Comparison of ENCODE assay signal across 8 cellular contexts in the genomic region with DNA sequence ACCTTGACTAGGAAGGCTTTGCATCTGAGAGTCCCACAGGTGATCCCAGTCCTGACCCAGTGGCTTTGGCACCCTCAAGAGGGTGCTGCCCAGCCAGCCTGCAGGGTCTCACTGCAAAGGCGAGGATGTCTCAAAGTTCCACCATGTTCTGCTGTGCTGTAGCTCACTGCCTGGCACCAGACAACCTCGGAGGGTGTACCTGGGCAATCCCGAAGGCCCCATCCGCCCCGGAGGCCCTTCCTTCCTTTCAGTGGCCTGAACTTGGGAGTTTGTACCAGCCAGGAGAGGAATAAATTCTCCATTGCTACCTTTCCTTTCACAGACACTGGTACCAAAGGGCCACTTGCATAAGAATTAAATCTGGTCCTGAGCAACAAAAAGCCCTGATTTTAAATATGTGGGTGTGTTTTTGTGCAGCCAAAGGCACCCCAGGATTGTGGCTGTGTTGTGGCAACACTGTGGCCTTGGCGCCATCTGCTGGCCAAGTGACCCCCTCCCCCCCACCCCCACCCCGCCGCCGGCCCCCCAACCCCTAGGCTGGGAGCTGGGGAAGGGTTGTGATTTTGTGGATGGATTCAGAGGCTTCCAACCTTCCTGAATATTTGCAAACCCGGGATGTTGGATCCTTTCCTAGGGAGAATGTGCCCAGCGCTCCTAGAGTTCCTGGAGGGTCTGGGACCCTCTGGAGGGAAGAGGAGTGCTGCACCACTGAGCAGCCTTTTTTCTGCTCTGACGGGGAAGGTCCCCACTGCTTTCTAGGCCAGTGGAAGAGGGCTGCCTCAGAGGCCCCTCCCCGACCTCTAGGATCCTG.
DNase-seq lines count a peak whose midpoint lies in the region; ATAC-seq and TF ChIP-seq lines count a peak whose summit lies in the region.

No MANE protein-coding gene starts in this region.

- no peaks in the 10 kb centered on the region; the same call in 1 of the 2 replicates for H3K4me1 ChIP-seq in iPS-20b (ENCODE audit: insufficient read depth, low read length)

- no peaks in the 10 kb centered on the region for H3K9me3 Mint-ChIP-seq in activated T-cell treated with anti-CD3 and anti-CD28 coated beads, Interleukin-2, amount 50 U/mL, for 24 hours

- peak overlapping the region; percentile 63; the same call in 1 of the 2 replicates for H3K9ac ChIP-seq in iPS-20b (ENCODE audit: low read depth, low read length)

- H3K27ac ChIP-seq in iPS-20b (ENCODE audit: low read length) = no peak overlapping the region

- H3K36me3 ChIP-seq in iPS-20b (ENCODE audit: insufficient read depth, low read depth, low read length) = no peaks in the 10 kb centered on the region

- H3K27me3 Mint-ChIP-seq in activated T-cell treated with anti-CD3 and anti-CD28 coated beads, Interleukin-2, amount 50 U/mL, for 24 hours = no peaks in the 10 kb centered on the region

- no peaks in the 10 kb centered on the region for H3K4me1 Mint-ChIP-seq in activated T-cell treated with anti-CD3 and anti-CD28 coated beads, Interleukin-2, amount 50 U/mL, for 24 hours (ENCODE audit: low read depth)

- no peak for DNase-seq in AG10803 (ENCODE audit: low read depth)
- no peak for DNase-seq in HFF-Myc (ENCODE audit: extremely low read depth, low read depth)
- DNase-seq in activated T-cell treated with anti-CD3 and anti-CD28 coated beads, Interleukin-2, amount 50 U/mL, for 24 hours = peak; percentile 45
- DNase-seq in amniotic stem cell (lab: John Stamatoyannopoulos, UW) = no peak

- H3K27me3 ChIP-seq in iPS-20b (ENCODE audit: insufficient read depth, low read length) = no peaks in the 10 kb centered on the region

- TF ChIP-seq CTCF in AG10803 (conservative IDR thresholded peaks at IDR 0.05; ENCODE audit: low read length) (peak; percentile 30; the same call in 1 of the 2 replicates), HFF-Myc (IDR thresholded peaks at IDR 0.05; ENCODE audit: low read depth, low read length, missing control alignments) (peak; percentile 16)

- H3K9me3 ChIP-seq in iPS-20b (ENCODE audit: insufficient read depth, low read depth, low read length) = no peaks in the 10 kb centered on the region

- H3K4me3 Mint-ChIP-seq in activated T-cell treated with anti-CD3 and anti-CD28 coated beads, Interleukin-2, amount 50 U/mL, for 24 hours = no peak overlapping the region

- no peak overlapping the region for H3K4me3 ChIP-seq in AG10803 (ENCODE audit: low read length)
- H3K4me3 ChIP-seq in HFF-Myc (replicated peaks; ENCODE audit: low read depth, low read length) = no peak overlapping the region
- no peak overlapping the region for H3K4me3 ChIP-seq in iPS-20b (ENCODE audit: low read length)

- no peak overlapping the region for H3K27ac Mint-ChIP-seq in activated T-cell treated with anti-CD3 and anti-CD28 coated beads, Interleukin-2, amount 50 U/mL, for 24 hours

- no peaks in the 10 kb centered on the region for H3K36me3 Mint-ChIP-seq in activated T-cell treated with anti-CD3 and anti-CD28 coated beads, Interleukin-2, amount 50 U/mL, for 24 hours (ENCODE audit: low read depth)

- ATAC-seq in HG03521 (IDR thresholded peaks at IDR 0.05; ENCODE audit: unreplicated experiment) = no peak
- ATAC-seq in GM18858 (IDR thresholded peaks at IDR 0.05; ENCODE audit: unreplicated experiment) = no peak
- ATAC-seq in HG03354 (IDR thresholded peaks at IDR 0.05; ENCODE audit: poor library complexity, severe bottlenecking, unreplicated experiment) = no peak
